Comparison of ENCODE assay signal across 27 cellular contexts in the genomic region with DNA sequence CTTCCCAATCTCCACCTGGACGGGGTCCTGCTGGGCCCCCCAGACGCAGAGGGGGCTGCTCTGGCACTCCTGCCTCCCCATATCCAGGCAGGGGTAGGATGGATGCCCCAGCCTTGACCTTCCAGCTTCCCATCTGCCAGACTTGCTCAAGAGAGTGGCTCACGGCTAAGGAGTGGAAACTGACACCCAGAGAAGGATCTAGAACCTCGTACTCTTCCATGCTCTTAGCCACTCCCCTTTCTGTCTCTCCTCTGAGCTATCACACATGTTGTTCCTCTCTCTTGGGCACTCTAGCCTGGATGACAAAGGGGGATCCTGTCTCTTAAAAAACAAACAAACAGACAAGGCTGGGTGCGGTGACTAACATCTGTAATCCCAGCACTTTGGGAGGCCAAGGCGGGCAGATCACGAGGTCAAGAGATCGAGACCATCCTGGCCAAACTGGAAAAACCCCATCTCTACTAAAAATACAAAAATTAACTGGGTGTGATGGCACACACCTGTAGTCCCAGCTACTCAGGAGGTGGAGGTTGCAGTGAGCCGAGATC. TPM values are rescaled to one million over a fixed set of nuclear protein-coding genes. Genes with fewer than 3 reads are reported as not detected.
DNase-seq lines count a peak whose midpoint lies in the region; ATAC-seq, FAIRE-seq and TF ChIP-seq lines count a peak whose summit lies in the region.
"Had no signal": no experiment of that assay in that cellular context is flagged by ENCODE, and none has a peak within 500 bp of the region (broad histone marks: within the 10 kb centered on the region; RNA-seq: fewer than 3 reads in every experiment).

No MANE protein-coding gene starts in this region.

- H3K9me3 ChIP-seq in cardiac muscle cell (ENCODE audit: low read depth) (no peaks in the 10 kb centered on the region), left ventricle myocardium inferior (replicated peaks) (no peaks in the 10 kb centered on the region), thymus (ENCODE audit: control insufficient read depth) (no peaks in the 10 kb centered on the region)
- H3K9me3 ChIP-seq: BLaER1 treated with 17β-estradiol and CSF1 and Interleukin-3, amounts not matched to agents 10 nM and 100 nM; pancreas; testis had no signal

- intact Hi-C loops in left ventricle myocardium inferior (cut with micrococcal nuclease): no loop called here

- ATAC-seq in HG03565 (IDR thresholded peaks at IDR 0.05; ENCODE audit: unreplicated experiment): no peak
- ATAC-seq: activated T-cell treated with anti-CD3 and anti-CD28 coated beads, Interleukin-2, amount 50 U/mL, for 4 hours; HCT116; naive thymus-derived CD8-positive, alpha-beta T cell; stimulated activated effector memory CD8-positive, alpha-beta T cell treated with anti-CD3 and anti-CD28 coated beads, Interleukin-12 subunit alpha, Interleukin-12 subunit beta, amount 100 ng/mL, for 72 hours had no signal

- no peak overlapping the region for H3K4me3 ChIP-seq in cardiac muscle cell
- no peak overlapping the region for H3K4me3 ChIP-seq in left ventricle myocardium inferior
- H3K4me3 ChIP-seq in fibroblast of villous mesenchyme (ENCODE audit: low read depth, low read length): no peak overlapping the region
- H3K4me3 ChIP-seq in thymus (ENCODE audit: low read length): no peak overlapping the region
- H3K4me3 ChIP-seq: BLaER1 treated with 17β-estradiol and CSF1 and Interleukin-3, amounts not matched to agents 10 nM and 100 nM; pancreas; testis had no signal

- H3K4me1 ChIP-seq in cardiac muscle cell (ENCODE audit: low read depth) (peaks cover 8% of the 10 kb centered on the region), left ventricle myocardium inferior (peaks cover 14% of the 10 kb centered on the region), thymus (ENCODE audit: control insufficient read depth, insufficient read depth, low read length) (no peaks in the 10 kb centered on the region)

- TF ChIP-seq CTCF in cardiac muscle cell (IDR thresholded peaks at IDR 0.05; ENCODE audit: low read depth, low read length): no peak
- TF ChIP-seq CTCF in left ventricle myocardium inferior (IDR thresholded peaks at IDR 0.05; ENCODE audit: borderline replicate concordance): no peak
- no peak for TF ChIP-seq CTCF in fibroblast of villous mesenchyme (IDR thresholded peaks at IDR 0.05; ENCODE audit: insufficient read depth, low read depth, low read length)

- no peak for FAIRE-seq in RCC 7860 (lab: Jason Lieb, UNC)
- FAIRE-seq: D721Med, frontal cortex, pancreas had no signal

- peak overlapping the region; percentile 78 for H3K27ac ChIP-seq in cardiac muscle cell
- H3K27ac ChIP-seq in left ventricle myocardium inferior (replicated peaks): no peak overlapping the region
- H3K27ac ChIP-seq in thymus (ENCODE audit: low read depth): peak overlapping the region; percentile 10
- H3K27ac ChIP-seq: BLaER1 treated with 17β-estradiol and CSF1 and Interleukin-3, amounts not matched to agents 10 nM and 100 nM; epithelial cell of prostate; pancreas; testis had no signal

- no peaks in the 10 kb centered on the region for H3K27me3 ChIP-seq in cardiac muscle cell
- peaks cover 39% of the 10 kb centered on the region for H3K27me3 ChIP-seq in left ventricle myocardium inferior (ENCODE audit: low read depth)
- peaks cover 2% of the 10 kb centered on the region for H3K27me3 ChIP-seq in thymus (ENCODE audit: control insufficient read depth, insufficient read depth)
- H3K27me3 ChIP-seq: BLaER1 treated with 17β-estradiol and CSF1 and Interleukin-3, amounts not matched to agents 10 nM and 100 nM; testis had no signal

- WGBS in thymus: 76% methylated on average over 9 of the region's 9 CpGs

- H3K36me3 ChIP-seq in cardiac muscle cell (no peaks in the 10 kb centered on the region), left ventricle myocardium inferior (no peaks in the 10 kb centered on the region), thymus (ENCODE audit: control insufficient read depth, insufficient read depth) (no peaks in the 10 kb centered on the region)
- H3K36me3 ChIP-seq: BLaER1 treated with 17β-estradiol and CSF1 and Interleukin-3, amounts not matched to agents 10 nM and 100 nM; pancreas had no signal

- DNase-seq in cardiac muscle cell (ENCODE audit: low read depth in 1 of 2, low spot score in 1 of 2) (no peak), left ventricle myocardium inferior (no peak), fibroblast of villous mesenchyme (ENCODE audit: low read depth) (peak; percentile 65), RCC 7860 (ENCODE audit: low spot score) (no peak)
- DNase-seq: activated CD8-positive, alpha-beta memory T cell treated with anti-CD3 and anti-CD28 coated beads for 24 hours; activated naive CD4-positive, alpha-beta T cell treated with anti-CD3 and anti-CD28 coated beads for 36 hours; activated T-cell treated with anti-CD3 and anti-CD28 coated beads, Interleukin-2, amount 50 U/mL, for 4 hours; anterior cingulate cortex; caudate nucleus; naive thymus-derived CD8-positive, alpha-beta T cell; NCI-H1048; NCI-H2029 treated with DMSO at 0.1 percent for 48 hours; pancreas; RPMI8226; T-helper 9 cell; testis had no signal

RNA-seq across cellular contexts. Expression of a gene that starts 12.2 kb away (rescaled TPM):
- 1.5 TPM in 1 of 2 replicates, not detected in the other for total RNA-seq in cardiac muscle cell
- 8.9 TPM in 1 of 2 replicates, not detected in the other for polyA plus RNA-seq in cardiac muscle cell
- total RNA-seq in left ventricle myocardium inferior: not detected
- not detected in 2 replicates for total RNA-seq in fibroblast of villous mesenchyme
- not detected for polyA plus RNA-seq in thymus
- total RNA-seq: activated T-cell treated with anti-CD3 and anti-CD28 coated beads, Interleukin-2, amount 50 U/mL, for 4 hours; frontal cortex; HT-29; kidney epithelial cell; NCI-H460; pancreas had no signal
- polyA plus RNA-seq: pancreas had no signal

RNA-seq across cellular contexts. Expression of a gene that starts 21.1 kb away (rescaled TPM):
- total RNA-seq in cardiac muscle cell (295 and 485 TPM in 2 replicates), left ventricle myocardium inferior (590 TPM), fibroblast of villous mesenchyme (257 and 321 TPM in 2 replicates)
- polyA plus RNA-seq in cardiac muscle cell (738 and 760 TPM in 2 replicates), thymus (292 TPM)

RNA-seq across cellular contexts. Expression of a gene that starts 22.2 kb away (rescaled TPM):
- total RNA-seq in cardiac muscle cell: 13.0 and 23.1 TPM in 2 replicates
- 3.9 and 6.2 TPM in 2 replicates for polyA plus RNA-seq in cardiac muscle cell
- total RNA-seq in left ventricle myocardium inferior: 2.5 TPM
- 5.2 and 6.8 TPM in 2 replicates for total RNA-seq in fibroblast of villous mesenchyme
- polyA plus RNA-seq in thymus: 10.8 TPM

RNA-seq across cellular contexts. Expression of a gene that starts 31.2 kb away (rescaled TPM):
- 0.14 and 3.8 TPM in 2 replicates for total RNA-seq in cardiac muscle cell
- 0.92 TPM in 1 of 2 replicates, not detected in the other for polyA plus RNA-seq in cardiac muscle cell
- not detected for total RNA-seq in left ventricle myocardium inferior
- total RNA-seq in fibroblast of villous mesenchyme: under 0.01 TPM in 1 of 2 replicates, not detected in the other
- polyA plus RNA-seq in thymus: 2.9 TPM
- total RNA-seq: activated naive CD4-positive, alpha-beta T cell treated with anti-CD3 and anti-CD28 coated beads for 36 hours; frontal cortex; NCI-H460 had no signal
- polyA plus RNA-seq: naive thymus-derived CD8-positive, alpha-beta T cell had no signal

RNA-seq across cellular contexts. Expression of a gene that starts 31.6 kb away (rescaled TPM):
- total RNA-seq in cardiac muscle cell (14.4 and 23.6 TPM in 2 replicates), left ventricle myocardium inferior (6.1 TPM), fibroblast of villous mesenchyme (1.7 and 3.9 TPM in 2 replicates)
- polyA plus RNA-seq in cardiac muscle cell (14.1 and 17.7 TPM in 2 replicates), thymus (70.4 TPM)
